In genomic region chr2:1550076-1550475, GRCh38 we compare ENCODE assay signal across 1 cellular context.
A peak's percentile ranks its signal among the peaks of the same experiment; 100 is the strongest.
TF ChIP-seq lines count a peak whose summit lies in the region.

No MANE protein-coding gene starts in this region.

TF ChIP-seq in liver, 16 proteins besides CTCF, POLR2A, EP300 and RAD21 (continued from another document):
- peak; percentile 47 for TF ChIP-seq REST (IDR thresholded peaks at IDR 0.05)
- no peak for TF ChIP-seq GABPA (IDR thresholded peaks at IDR 0.05 in 1 of 2, conservative IDR thresholded peaks at IDR 0.05 in 1 of 2)
- TF ChIP-seq TAF1 (conservative IDR thresholded peaks at IDR 0.05), result no peak
- no peak for TF ChIP-seq NR2F2 (IDR thresholded peaks at IDR 0.05)
- TF ChIP-seq JUND (IDR thresholded peaks at IDR 0.05), result peak in 1 of 2 donors; percentile 41
- TF ChIP-seq HNF4A (conservative IDR thresholded peaks at IDR 0.05), result peak; percentile 93 to 94
- TF ChIP-seq HNF4G (IDR thresholded peaks at IDR 0.05), result peak; percentile 80
- TF ChIP-seq RXRA (IDR thresholded peaks at IDR 0.05), result peak; percentile 72 to 77
- peak; percentile 74 for TF ChIP-seq SP1 (IDR thresholded peaks at IDR 0.05)
